In genomic region chr10:113983552-113983951, GRCh38 we compare ENCODE assay signal across 14 cellular contexts.
DNase-seq lines count a peak whose midpoint lies in the region; ATAC-seq and TF ChIP-seq lines count a peak whose summit lies in the region.
"Had no signal": no experiment of that assay in that cellular context is flagged by ENCODE, and none has a peak within 500 bp of the region (broad histone marks: within the 10 kb centered on the region; RNA-seq: fewer than 3 reads in every experiment).

No MANE protein-coding gene starts in this region.

- H3K27ac ChIP-seq in CD4-positive, alpha-beta memory T cell (ENCODE audit: low read depth, low read length): no peak overlapping the region
- H3K27ac ChIP-seq in esophagus muscularis mucosa (replicated peaks in 1 of 4): no peak overlapping the region
- H3K27ac ChIP-seq: adrenal gland, neutrophil had no signal

- peaks cover 0 to 1% of the 10 kb centered on the region in 2 donors for H3K27me3 Mint-ChIP-seq in CD4-positive, alpha-beta memory T cell
- H3K27me3 Mint-ChIP-seq: IgD-negative memory B cell had no signal

- H3K36me3 ChIP-seq in CD4-positive, alpha-beta memory T cell (ENCODE audit: insufficient read depth, low read length): no peaks in the 10 kb centered on the region
- no peaks in the 10 kb centered on the region for H3K36me3 ChIP-seq in esophagus muscularis mucosa
- H3K36me3 ChIP-seq: adrenal gland, neutrophil had no signal

- H3K27ac Mint-ChIP-seq in CD4-positive, alpha-beta memory T cell: peak overlapping the region in 1 of 7 donors; percentile 48
- H3K27ac Mint-ChIP-seq: B cell, IgD-negative memory B cell had no signal

- H3K4me3 ChIP-seq in CD4-positive, alpha-beta memory T cell (ENCODE audit: low read length in 2 of 2): no peak overlapping the region
- H3K4me3 ChIP-seq in esophagus muscularis mucosa: no peak overlapping the region
- H3K4me3 ChIP-seq: adrenal gland had no signal

- peak overlapping the region in 4 of 8 donors; percentile 4 to 60 (median 29) for H3K4me3 Mint-ChIP-seq in CD4-positive, alpha-beta memory T cell
- H3K4me3 Mint-ChIP-seq: B cell had no signal

- H3K36me3 Mint-ChIP-seq in CD4-positive, alpha-beta memory T cell: no peaks in the 10 kb centered on the region
- H3K36me3 Mint-ChIP-seq: IgD-negative memory B cell had no signal

- no peak for TF ChIP-seq CTCF in esophagus muscularis mucosa (IDR thresholded peaks at IDR 0.05)

- DNase-seq in CD4-positive, alpha-beta memory T cell: peak in 3 of 5 donors; percentile 13 to 17 (median 13)
- DNase-seq in central memory CD4-positive, alpha-beta T cell: peak; percentile 10
- DNase-seq in SK-N-DZ (ENCODE audit: low spot score) (no peak), ACHN (no peak), SW 1271 (lab: John Stamatoyannopoulos, UW) (no peak), esophagus muscularis mucosa (ENCODE audit: extremely low spot score) (no peak)
- DNase-seq: adrenal gland, foreskin fibroblast, NCI-H2081 had no signal

- TF ChIP-seq EP300 in esophagus muscularis mucosa (IDR thresholded peaks at IDR 0.05): no peak

- in situ Hi-C loops in ACHN (cut with HindIII; ENCODE audit: low pct_ligation_motif_present, low pct_unique_long_range_greater_than_20kb, low sequenced_read_pairs): no loop called here

- no peaks in the 10 kb centered on the region for H3K9me3 ChIP-seq in CD4-positive, alpha-beta memory T cell (ENCODE audit: control insufficient read depth in 1 of 2, low read length in 2 of 2)
- H3K9me3 ChIP-seq in esophagus muscularis mucosa: no peaks in the 10 kb centered on the region
- H3K9me3 ChIP-seq: adrenal gland, neutrophil had no signal

- H3K4me1 ChIP-seq in CD4-positive, alpha-beta memory T cell (ENCODE audit: insufficient read depth, low read length): peaks cover 13% of the 10 kb centered on the region
- peaks cover 0 to 19% (median 4%) of the 10 kb centered on the region in 4 donors for H3K4me1 ChIP-seq in esophagus muscularis mucosa
- H3K4me1 ChIP-seq: adrenal gland had no signal

- WGBS in esophagus muscularis mucosa: 90% methylated on average over 2 of the region's 3 CpGs

- POLR2A ChIA-PET in CD4-positive, alpha-beta memory T cell (lab: Charles Lee; ENCODE audit: partially characterized antibody): interaction anchor here (1.1 kb wide), 1 partner anchor 16 kb away, joined by 3 read pairs; no protein-coding TSS in a partner anchor

- TF ChIP-seq POLR2A in esophagus muscularis mucosa (IDR thresholded peaks at IDR 0.05; ENCODE audit: low read depth): no peak

- peaks cover 10 to 21% (median 14%) of the 10 kb centered on the region in 4 donors for H3K4me1 Mint-ChIP-seq in CD4-positive, alpha-beta memory T cell

- H3K27me3 ChIP-seq in CD4-positive, alpha-beta memory T cell (ENCODE audit: insufficient read depth, low read length): no peaks in the 10 kb centered on the region
- H3K27me3 ChIP-seq in esophagus muscularis mucosa: no peaks in the 10 kb centered on the region
- H3K27me3 ChIP-seq: adrenal gland, neutrophil had no signal

- CTCF ChIA-PET in CD4-positive, alpha-beta memory T cell (lab: Charles Lee; ENCODE audit: partially characterized antibody): interaction anchor here (1.9 kb wide), 1 partner anchor 13 kb away, joined by 8 read pairs; no protein-coding TSS in a partner anchor

- intact Hi-C loops in CD4-positive, alpha-beta memory T cell (cut with micrococcal nuclease): no loop called here
- intact Hi-C loops in esophagus muscularis mucosa (cut with DNase I): no loop called here

- peak; percentile 55 for ATAC-seq in GM19438 (IDR thresholded peaks at IDR 0.05; ENCODE audit: low read depth, unreplicated experiment)
- ATAC-seq in HG03108 (IDR thresholded peaks at IDR 0.05; ENCODE audit: unreplicated experiment): peak; percentile 37

- peaks cover 0 to 11% (median 4%) of the 10 kb centered on the region in 8 donors for H3K9me3 Mint-ChIP-seq in CD4-positive, alpha-beta memory T cell

Comparison
In these comparisons a context has a peak if more than half of its experiments do, and no peak if none do; other contexts are left out.
1. DNase-seq: peak in CD4-positive, alpha-beta memory T cell (3 of 5) and central memory CD4-positive, alpha-beta T cell (single experiment); none in SK-N-DZ (single experiment), ACHN (single experiment), SW 1271 (0 of 2) and esophagus muscularis mucosa (single experiment).